In genomic region chr2:24351981-24352380, GRCh38 we compare ENCODE assay signal across 14 cellular contexts. TPM values are rescaled to one million over a fixed set of nuclear protein-coding genes. Genes with fewer than 3 reads are reported as not detected.
DNase-seq lines count a peak whose midpoint lies in the region; ATAC-seq and TF ChIP-seq lines count a peak whose summit lies in the region.
"Had no signal": no experiment of that assay in that cellular context is flagged by ENCODE, and none has a peak within 500 bp of the region (broad histone marks: within the 10 kb centered on the region; RNA-seq: fewer than 3 reads in every experiment).

No MANE protein-coding gene starts in this region.

- H3K36me3 ChIP-seq in heart right ventricle (no peaks in the 10 kb centered on the region), Loucy (ENCODE audit: insufficient read depth, low read length) (no peaks in the 10 kb centered on the region), endodermal cell (ENCODE audit: control insufficient read depth, insufficient read depth, low read length) (no peaks in the 10 kb centered on the region)
- no peaks in the 10 kb centered on the region for H3K36me3 ChIP-seq in CD4-positive, alpha-beta memory T cell (ENCODE audit: insufficient read depth, low read length)

- ATAC-seq in heart right ventricle, result peak in 3 of 8 donors; percentile 56 to 72 (median 69)
- no peak for ATAC-seq in stimulated activated memory B cell treated with anti-CD40 and anti-IgM and Interleukin-4, amounts not matched to agents 10 μg/mL and 1 μg/mL and 100 μg/mL, for 72 hours
- ATAC-seq in GM21825 (IDR thresholded peaks at IDR 0.05; ENCODE audit: unreplicated experiment), result no peak
- no peak for ATAC-seq in GM19023 (IDR thresholded peaks at IDR 0.05; ENCODE audit: unreplicated experiment)
- ATAC-seq: activated T-cell treated with anti-CD3 and anti-CD28 coated beads, Interleukin-2, amount 50 U/mL, for 4 hours; stimulated activated naive CD8-positive, alpha-beta T cell treated with anti-CD3 and anti-CD28 coated beads, Interleukin-15, Interleukin-2, amounts not matched to agents 100 U/mL and 50 U/mL, for 24 hours had no signal

- no peak overlapping the region for H3K9ac ChIP-seq in Loucy (ENCODE audit: low read depth, low read length, poor library complexity, severe bottlenecking)
- no peak overlapping the region for H3K9ac ChIP-seq in endodermal cell (ENCODE audit: extremely low read depth, low read length, poor library complexity, severe bottlenecking)

- peaks cover 97% of the 10 kb centered on the region for H3K79me2 ChIP-seq in Loucy (ENCODE audit: insufficient read depth, low read length)

- no peaks in the 10 kb centered on the region for H3K27me3 ChIP-seq in heart right ventricle
- no peaks in the 10 kb centered on the region for H3K27me3 ChIP-seq in Loucy (ENCODE audit: insufficient read depth, low read length, poor library complexity, severe bottlenecking)
- no peaks in the 10 kb centered on the region for H3K27me3 ChIP-seq in endodermal cell (ENCODE audit: control insufficient read depth, insufficient read depth, low read length, poor library complexity, severe bottlenecking)
- H3K27me3 ChIP-seq in CD4-positive, alpha-beta memory T cell (ENCODE audit: insufficient read depth, low read length), result no peaks in the 10 kb centered on the region

- TF ChIP-seq CTCF in heart right ventricle (IDR thresholded peaks at IDR 0.05) (peak in 4 of 9 donors; percentile 8 to 31 (median 26)), Loucy (conservative IDR thresholded peaks at IDR 0.05; ENCODE audit: low read length) (peak; percentile 38; the same call in 1 of the 2 replicates), endodermal cell (conservative IDR thresholded peaks at IDR 0.05) (peak; percentile 72)

- CTCF ChIA-PET in CD4-positive, alpha-beta memory T cell (lab: Charles Lee; ENCODE audit: partially characterized antibody), result no interaction called here

- no peaks in the 10 kb centered on the region for H3K36me3 Mint-ChIP-seq in endodermal cell (ENCODE audit: low read depth)
- peaks cover 17% of the 10 kb centered on the region for H3K36me3 Mint-ChIP-seq in stimulated activated memory B cell treated with anti-CD40 and anti-IgM and Interleukin-4, amounts not matched to agents 10 μg/mL and 1 μg/mL and 100 μg/mL, for 72 hours
- H3K36me3 Mint-ChIP-seq in CD4-positive, alpha-beta memory T cell, result peaks cover 2 to 4% of the 10 kb centered on the region in 2 donors

- H3K9me3 ChIP-seq in heart right ventricle, result no peaks in the 10 kb centered on the region
- H3K9me3 ChIP-seq in Loucy (ENCODE audit: insufficient read depth, low read depth, low read length), result no peaks in the 10 kb centered on the region
- no peaks in the 10 kb centered on the region for H3K9me3 ChIP-seq in endodermal cell (ENCODE audit: control insufficient read depth, low read length)
- H3K9me3 ChIP-seq in CD4-positive, alpha-beta memory T cell (ENCODE audit: control insufficient read depth in 1 of 2, low read length in 2 of 2), result no peaks in the 10 kb centered on the region

- H3K27me3 Mint-ChIP-seq in endodermal cell (ENCODE audit: insufficient read depth), result no peaks in the 10 kb centered on the region
- H3K27me3 Mint-ChIP-seq in stimulated activated memory B cell treated with anti-CD40 and anti-IgM and Interleukin-4, amounts not matched to agents 10 μg/mL and 1 μg/mL and 100 μg/mL, for 72 hours, result no peaks in the 10 kb centered on the region
- H3K27me3 Mint-ChIP-seq in CD4-positive, alpha-beta memory T cell, result no peaks in the 10 kb centered on the region
- H3K27me3 Mint-ChIP-seq: activated CD4-positive, alpha-beta memory T cell treated with anti-CD3 and anti-CD28 coated beads for 36 hours had no signal

- peak overlapping the region; percentile 66 for H3K4me2 ChIP-seq in Loucy (ENCODE audit: low read depth, low read length, poor library complexity, severe bottlenecking)

- POLR2A ChIA-PET in CD4-positive, alpha-beta memory T cell (lab: Charles Lee; ENCODE audit: partially characterized antibody), result no interaction called here

- H3K9me2 ChIP-seq in Loucy (replicated peaks; ENCODE audit: low read depth, low read length), result no peaks in the 10 kb centered on the region

- H3K27ac ChIP-seq in heart right ventricle (peak overlapping the region in 6 of 10 donors; percentile 5 to 70 (median 18)), endodermal cell (ENCODE audit: low read depth, low read length) (no peak overlapping the region)
- no peak overlapping the region for H3K27ac ChIP-seq in CD4-positive, alpha-beta memory T cell (ENCODE audit: low read depth, low read length)

- 27 to 39% methylated on average over 1 of the region's 1 CpG for WGBS in heart right ventricle, 2 donors
- WGBS in endodermal cell (ENCODE audit: insufficient coverage in 1 of 2, insufficient read length in 1 of 2), 2 experiments, result 100% methylated on average over 1 of the region's 1 CpG; no CpG with 5 or more reads in 1 of the 2 experiments

- no peak overlapping the region for H3K4me3 Mint-ChIP-seq in endodermal cell
- H3K4me3 Mint-ChIP-seq in stimulated activated memory B cell treated with anti-CD40 and anti-IgM and Interleukin-4, amounts not matched to agents 10 μg/mL and 1 μg/mL and 100 μg/mL, for 72 hours, result no peak overlapping the region
- H3K4me3 Mint-ChIP-seq in CD4-positive, alpha-beta memory T cell, result no peak overlapping the region
- H3K4me3 Mint-ChIP-seq: activated CD4-positive, alpha-beta memory T cell treated with anti-CD3 and anti-CD28 coated beads for 36 hours had no signal

- H3K27ac Mint-ChIP-seq in endodermal cell, result no peak overlapping the region
- peak overlapping the region; percentile 65 for H3K27ac Mint-ChIP-seq in stimulated activated memory B cell treated with anti-CD40 and anti-IgM and Interleukin-4, amounts not matched to agents 10 μg/mL and 1 μg/mL and 100 μg/mL, for 72 hours
- H3K27ac Mint-ChIP-seq in CD4-positive, alpha-beta memory T cell, result no peak overlapping the region
- H3K27ac Mint-ChIP-seq: activated CD4-positive, alpha-beta memory T cell treated with anti-CD3 and anti-CD28 coated beads for 36 hours had no signal

- peaks cover 48% of the 10 kb centered on the region for H4K20me1 ChIP-seq in Loucy (ENCODE audit: insufficient read depth, low read length, poor library complexity, severe bottlenecking)

- H3F3A ChIP-seq in Loucy (ENCODE audit: low read depth), result no peaks in the 10 kb centered on the region

- H3K4me3 ChIP-seq in heart right ventricle (no peak overlapping the region), Loucy (ENCODE audit: low read length, poor library complexity, severe bottlenecking) (peak overlapping the region; percentile 36), endodermal cell (ENCODE audit: low read length) (no peak overlapping the region)
- H3K4me3 ChIP-seq in CD4-positive, alpha-beta memory T cell (ENCODE audit: low read length in 2 of 2), result no peak overlapping the region

- DNase-seq in heart right ventricle (no peak), cardiac septum (ENCODE audit: low spot score) (no peak), endodermal cell (no peak)
- no peak for DNase-seq in CD4-positive, alpha-beta memory T cell
- DNase-seq: activated CD4-positive, alpha-beta memory T cell treated with anti-CD3 and anti-CD28 coated beads for 36 hours; activated T-cell treated with anti-CD3 and anti-CD28 coated beads, Interleukin-2, amount 50 U/mL, for 4 hours; NCI-H1930; NCI-H446 treated with DMSO at 0.1 percent for 48 hours; posterior cingulate gyrus; stimulated activated naive CD8-positive, alpha-beta T cell treated with anti-CD3 and anti-CD28 coated beads, Interleukin-15, Interleukin-2, amounts not matched to agents 100 U/mL and 50 U/mL, for 24 hours had no signal

- H3K4me1 Mint-ChIP-seq in endodermal cell, result peaks cover 11% of the 10 kb centered on the region
- peaks cover 75% of the 10 kb centered on the region for H3K4me1 Mint-ChIP-seq in stimulated activated memory B cell treated with anti-CD40 and anti-IgM and Interleukin-4, amounts not matched to agents 10 μg/mL and 1 μg/mL and 100 μg/mL, for 72 hours
- peaks cover 54 to 70% (median 64%) of the 10 kb centered on the region in 4 donors for H3K4me1 Mint-ChIP-seq in CD4-positive, alpha-beta memory T cell

- intact Hi-C loops in heart right ventricle (cut with DNase I), result loop anchor here in 2 of 10 donors (2.0 to 10.0 kb wide), 2 partner anchors 47 kb away; no protein-coding TSS in a partner anchor
- intact Hi-C loops in cardiac septum (cut with DNase I), result no loop called here
- intact Hi-C loops in CD4-positive, alpha-beta memory T cell (cut with micrococcal nuclease), result no loop called here

- no peaks in the 10 kb centered on the region for H3K9me3 Mint-ChIP-seq in endodermal cell
- H3K9me3 Mint-ChIP-seq in stimulated activated memory B cell treated with anti-CD40 and anti-IgM and Interleukin-4, amounts not matched to agents 10 μg/mL and 1 μg/mL and 100 μg/mL, for 72 hours, result peaks cover under 1% of the 10 kb centered on the region
- H3K9me3 Mint-ChIP-seq in CD4-positive, alpha-beta memory T cell, result peaks cover 0 to 3% (median 0%) of the 10 kb centered on the region in 8 donors
- H3K9me3 Mint-ChIP-seq: activated CD4-positive, alpha-beta memory T cell treated with anti-CD3 and anti-CD28 coated beads for 36 hours had no signal

- H2AFZ ChIP-seq in Loucy (ENCODE audit: low read length), result no peak overlapping the region

- H3K4me1 ChIP-seq in heart right ventricle, result peaks cover 4 to 75% (median 62%) of the 10 kb centered on the region in 9 donors
- peaks cover 39% of the 10 kb centered on the region for H3K4me1 ChIP-seq in Loucy (ENCODE audit: insufficient read depth, low read length, poor library complexity, severe bottlenecking)
- no peaks in the 10 kb centered on the region for H3K4me1 ChIP-seq in endodermal cell (ENCODE audit: control insufficient read depth, insufficient read depth, low read length)
- peaks cover 83% of the 10 kb centered on the region for H3K4me1 ChIP-seq in CD4-positive, alpha-beta memory T cell (ENCODE audit: insufficient read depth, low read length)

RNA-seq across cellular contexts. Expression of gene ITSN2, which starts 8.4 kb away (rescaled TPM):
- total RNA-seq in heart right ventricle (10 to 100 TPM; 32.1 to 49.8 (median 38.2) TPM), cardiac septum (46.1 TPM), endodermal cell (10 to 100 TPM; 12.6 to 16.8 TPM)
- 10 to 100 TPM; 16.8 to 42.1 TPM for polyA plus RNA-seq in heart right ventricle
- 7.1 TPM for polyA plus RNA-seq in endodermal cell (2013, experiment 1 of 2)
- 6.7 TPM for polyA plus RNA-seq in endodermal cell (2013, experiment 2 of 2)
- total RNA-seq in CD4-positive, alpha-beta memory T cell, result 100 to 1,000 TPM; 133 to 135 TPM
- 10 to 100 TPM; 39.8 to 72.1 TPM for polyA plus RNA-seq in CD4-positive, alpha-beta memory T cell

Comparison
In these comparisons a context has a peak if more than half of its experiments do, and no peak if none do; other contexts are left out.
1. H3K27ac ChIP-seq: peak in heart right ventricle (6 of 10); none in endodermal cell (single experiment) and CD4-positive, alpha-beta memory T cell (single experiment).